Comparison of ENCODE assay signal across 11 cellular contexts in genomic region chr7:6531492-6532279, GRCh38. TPM values are rescaled to one million over a fixed set of nuclear protein-coding genes. Genes with fewer than 3 reads are reported as not detected.
DNase-seq lines count a peak whose midpoint lies in the region; ATAC-seq, FAIRE-seq and TF ChIP-seq lines count a peak whose summit lies in the region.
"Had no signal": no experiment of that assay in that cellular context is flagged by ENCODE, and none has a peak within 500 bp of the region (broad histone marks: within the 10 kb centered on the region; RNA-seq: fewer than 3 reads in every experiment).

No MANE protein-coding gene starts in this region.

- no peak for FAIRE-seq in pancreas (lab: Jason Lieb, UNC)

- peaks cover 94% of the 10 kb centered on the region for H3K27me3 ChIP-seq in iPS-20b (ENCODE audit: insufficient read depth, low read length)
- peaks cover 0 to 7% (median 3%) of the 10 kb centered on the region in 4 donors for H3K27me3 ChIP-seq in pancreas

- TF ChIP-seq CTCF in type B pancreatic cell (conservative IDR thresholded peaks at IDR 0.05) (no peak), pancreas (IDR thresholded peaks at IDR 0.05) (no peak)

- H3K9ac ChIP-seq in iPS-20b (ENCODE audit: low read depth, low read length): no peak overlapping the region

- H3K4me3 Mint-ChIP-seq in activated naive CD4-positive, alpha-beta T cell treated with anti-CD3 and anti-CD28 coated beads, Interleukin-2, amount 50 U/mL, for 24 hours: peak overlapping the region; percentile 79
- H3K4me3 Mint-ChIP-seq in T-helper 17 cell (peak overlapping the region; percentile 80), type B pancreatic cell (peak overlapping the region; percentile 77)

- H3K4me3 ChIP-seq in iPS-20b (ENCODE audit: low read length) (peak overlapping the region; percentile 85), pancreas (no peak overlapping the region)

- intact Hi-C loops in pancreas (cut with DNase I): no loop called here

- no peak for DNase-seq in activated naive CD4-positive, alpha-beta T cell (lab: John Stamatoyannopoulos, UW)
- DNase-seq in T-helper 17 cell (no peak), type B pancreatic cell (ENCODE audit: extremely low spot score, unreplicated experiment) (no peak), NCI-H2171 treated with DMSO at 0.1 percent for 48 hours (lab: John Stamatoyannopoulos, UW) (no peak), pancreas (no peak)
- DNase-seq: esophagus squamous epithelium, NCI-H1048 had no signal

- no peak overlapping the region for H3K27ac Mint-ChIP-seq in activated naive CD4-positive, alpha-beta T cell treated with anti-CD3 and anti-CD28 coated beads, Interleukin-2, amount 50 U/mL, for 24 hours
- H3K27ac Mint-ChIP-seq in T-helper 17 cell (no peak overlapping the region), type B pancreatic cell (no peak overlapping the region)

- no peak for ATAC-seq in T-helper 17 cell
- no peak for ATAC-seq in pancreas
- no peak for ATAC-seq in GM19035 (IDR thresholded peaks at IDR 0.05; ENCODE audit: unreplicated experiment)

- H3K27ac ChIP-seq in iPS-20b (ENCODE audit: low read length) (no peak overlapping the region), pancreas (no peak overlapping the region)
- H3K27ac ChIP-seq: esophagus squamous epithelium had no signal

- 16 to 22% methylated on average over 19 of the region's 19 CpGs for WGBS in pancreas, 2 donors

- H3K9me3 Mint-ChIP-seq in activated naive CD4-positive, alpha-beta T cell treated with anti-CD3 and anti-CD28 coated beads, Interleukin-2, amount 50 U/mL, for 24 hours: no peaks in the 10 kb centered on the region
- H3K9me3 Mint-ChIP-seq in type B pancreatic cell: no peaks in the 10 kb centered on the region

- H3K4me1 ChIP-seq in iPS-20b (ENCODE audit: insufficient read depth, low read length) (0 out of 2 replicates have a peak, but pooled peaks cover 3% of the 10 kb centered on the region), pancreas (peaks cover 0 to 4% (median 2%) of the 10 kb centered on the region in 3 donors)

- H3K36me3 ChIP-seq in iPS-20b (ENCODE audit: insufficient read depth, low read depth, low read length) (no peaks in the 10 kb centered on the region), pancreas (no peaks in the 10 kb centered on the region)
- H3K36me3 ChIP-seq: esophagus squamous epithelium had no signal

- H3K9me3 ChIP-seq in T-helper 17 cell (ENCODE audit: control insufficient read depth, low read length, poor library complexity, severe bottlenecking) (no peaks in the 10 kb centered on the region), iPS-20b (ENCODE audit: insufficient read depth, low read depth, low read length) (no peaks in the 10 kb centered on the region), pancreas (no peaks in the 10 kb centered on the region)
- H3K9me3 ChIP-seq: esophagus squamous epithelium had no signal

- H3K36me3 Mint-ChIP-seq in activated naive CD4-positive, alpha-beta T cell treated with anti-CD3 and anti-CD28 coated beads, Interleukin-2, amount 50 U/mL, for 24 hours: no peaks in the 10 kb centered on the region
- peaks cover 4% of the 10 kb centered on the region for H3K36me3 Mint-ChIP-seq in T-helper 17 cell (ENCODE audit: low read depth)
- H3K36me3 Mint-ChIP-seq in type B pancreatic cell: no peaks in the 10 kb centered on the region

- H3K4me1 Mint-ChIP-seq in activated naive CD4-positive, alpha-beta T cell treated with anti-CD3 and anti-CD28 coated beads, Interleukin-2, amount 50 U/mL, for 24 hours: peaks cover 6% of the 10 kb centered on the region
- H3K4me1 Mint-ChIP-seq in T-helper 17 cell (peaks cover 13% of the 10 kb centered on the region), type B pancreatic cell (ENCODE audit: unreplicated experiment) (no peaks in the 10 kb centered on the region)

- peaks cover 10% of the 10 kb centered on the region for H3K27me3 Mint-ChIP-seq in activated naive CD4-positive, alpha-beta T cell treated with anti-CD3 and anti-CD28 coated beads, Interleukin-2, amount 50 U/mL, for 24 hours
- H3K27me3 Mint-ChIP-seq in T-helper 17 cell (peaks cover 26% of the 10 kb centered on the region), type B pancreatic cell (peaks cover 88% of the 10 kb centered on the region)

RNA-seq across cellular contexts. Expression of gene GRID2IP, which starts 19.6 kb away (rescaled TPM):
- total RNA-seq in T-helper 17 cell (under 1 TPM; 0.17 to 0.18 TPM), type B pancreatic cell (ENCODE audit: low replicate concordance) (0.43 and 1.6 TPM in 2 replicates), pancreas (under 1 TPM; 0.47 to 1.00 (median 0.75) TPM)
- polyA plus RNA-seq in pancreas: under 1 TPM; 0.47 to 0.57 TPM
- polyA plus RNA-seq: BJ had no signal

RNA-seq across cellular contexts. Expression of gene ZDHHC4, which starts 45.6 kb away (rescaled TPM):
- total RNA-seq in T-helper 17 cell: 10 to 100 TPM; 19.1 to 20.6 TPM
- total RNA-seq in type B pancreatic cell (ENCODE audit: low replicate concordance): 62.0 and 67.9 TPM in 2 replicates
- 10 to 100 TPM; 28.4 to 42.1 (median 36.0) TPM for total RNA-seq in pancreas
- polyA plus RNA-seq in pancreas: 10 to 100 TPM; 33.1 to 43.4 TPM

RNA-seq across cellular contexts. Expression of gene KDELR2, which starts 47.7 kb away (rescaled TPM):
- total RNA-seq in T-helper 17 cell (10 to 100 TPM; 38.3 to 38.4 TPM), type B pancreatic cell (ENCODE audit: low replicate concordance) (147 and 227 TPM in 2 replicates), pancreas (10 to 100 TPM; 54.2 to 97.0 (median 82.5) TPM)
- 10 to 100 TPM; 47.2 to 63.4 TPM for polyA plus RNA-seq in pancreas

RNA-seq across cellular contexts. Expression of gene INTS15, which starts 58.1 kb away (rescaled TPM):
- total RNA-seq in T-helper 17 cell (10 to 100 TPM; 50.5 to 50.7 TPM), type B pancreatic cell (ENCODE audit: low replicate concordance) (35.8 and 44.1 TPM in 2 replicates), pancreas (10 to 100 TPM; 12.4 to 18.1 (median 14.1) TPM)
- 10 to 100 TPM; 21.1 to 23.0 TPM for polyA plus RNA-seq in pancreas
